Comparison of ENCODE assay signal across 27 cellular contexts in the genomic region with DNA sequence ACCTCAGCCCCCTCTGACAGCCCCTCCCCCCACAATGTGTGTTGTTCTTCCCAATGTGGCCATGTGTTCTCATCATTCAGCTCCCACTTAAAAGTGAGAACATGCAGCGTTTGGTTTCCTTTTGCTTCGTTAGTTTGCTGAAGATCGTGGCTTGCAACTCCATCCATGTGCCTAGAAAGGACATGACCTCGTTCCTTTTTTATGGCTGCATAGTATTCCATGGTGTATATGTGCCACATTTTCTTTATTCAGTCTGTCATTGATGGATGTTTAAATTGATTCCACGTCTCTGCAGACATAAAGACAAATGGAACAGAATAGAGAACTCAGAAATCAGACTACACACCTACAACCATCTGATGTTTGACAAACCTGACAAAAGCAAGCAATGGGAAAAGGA. TPM values are rescaled to one million over a fixed set of nuclear protein-coding genes. Genes with fewer than 3 reads are reported as not detected.
DNase-seq lines count a peak whose midpoint lies in the region; ATAC-seq, FAIRE-seq and TF ChIP-seq lines count a peak whose summit lies in the region.
"Had no signal": no experiment of that assay in that cellular context is flagged by ENCODE, and none has a peak within 500 bp of the region (broad histone marks: within the 10 kb centered on the region; RNA-seq: fewer than 3 reads in every experiment).

No MANE protein-coding gene starts in this region.

- FAIRE-seq in A549 (lab: Jason Lieb, UNC) (peak; percentile 70), astrocyte (lab: Jason Lieb, UNC) (peak; percentile 34), endothelial cell of umbilical vein (lab: Jason Lieb, UNC) (peak; percentile 48)
- FAIRE-seq: GM12878, GM12892, GM18507 had no signal

- H3K79me2 ChIP-seq in astrocyte (ENCODE audit: insufficient read depth, low read length) (no peaks in the 10 kb centered on the region), endothelial cell of umbilical vein (ENCODE audit: control insufficient read depth, insufficient read depth, low read length) (no peaks in the 10 kb centered on the region)

- H3K27ac Mint-ChIP-seq in astrocyte (ENCODE audit: unreplicated experiment), result no peak overlapping the region
- H3K27ac Mint-ChIP-seq in activated naive CD8-positive, alpha-beta T cell treated with anti-CD3 and anti-CD28 coated beads for 36 hours, result no peak overlapping the region
- H3K27ac Mint-ChIP-seq: CD14-positive monocyte; CD4-positive, CD25-positive, alpha-beta regulatory T cell; CD8-positive, alpha-beta memory T cell had no signal

- TF ChIP-seq EP300 in A549 (IDR thresholded peaks at IDR 0.05), result no peak

- H3K36me3 ChIP-seq in astrocyte (ENCODE audit: insufficient read depth, low read length), result no peaks in the 10 kb centered on the region
- H3K36me3 ChIP-seq in endothelial cell of umbilical vein (ENCODE audit: control insufficient read depth in 2 of 2, extremely low read depth in 1 of 2, insufficient read depth in 2 of 2, low read length in 2 of 2), result no peaks in the 10 kb centered on the region
- H3K36me3 ChIP-seq: BE2C had no signal

- no peak overlapping the region for H3K4me2 ChIP-seq in A549
- no peak overlapping the region for H3K4me2 ChIP-seq in astrocyte (ENCODE audit: low read length)
- no peak overlapping the region for H3K4me2 ChIP-seq in endothelial cell of umbilical vein (ENCODE audit: insufficient read depth, low read length)
- H3K4me2 ChIP-seq: BLaER1 had no signal

- H3K9me3 Mint-ChIP-seq in astrocyte (ENCODE audit: unreplicated experiment), result no peaks in the 10 kb centered on the region
- H3K9me3 Mint-ChIP-seq in activated naive CD8-positive, alpha-beta T cell treated with anti-CD3 and anti-CD28 coated beads for 36 hours, result no peaks in the 10 kb centered on the region

- no peak for DNase-seq in A549 (ENCODE audit: low read depth in 1 of 2, low spot score in 1 of 2)
- DNase-seq in astrocyte (ENCODE audit: low read depth), result no peak
- DNase-seq in endothelial cell of umbilical vein (ENCODE audit: low read depth, low spot score), result no peak
- DNase-seq in activated naive CD8-positive, alpha-beta T cell treated with anti-CD3 and anti-CD28 coated beads for 36 hours, result no peak
- DNase-seq: ACHN; BE2C; C1 segment of cervical spinal cord; CD4-positive, alpha-beta memory T cell; CD4-positive, CD25-positive, alpha-beta regulatory T cell; CD8-positive, alpha-beta memory T cell; COR-L47; DMS 273 treated with DMSO at 0.1 percent for 48 hours; DMS153; DMS53; DMS79; DND-41; EL; GDM1 had no signal

- H3K27me3 ChIP-seq in astrocyte (ENCODE audit: insufficient read depth, low read length), result no peaks in the 10 kb centered on the region
- H3K27me3 ChIP-seq in endothelial cell of umbilical vein (ENCODE audit: control insufficient read depth in 2 of 2, insufficient read depth in 2 of 2, low read length in 2 of 2), result no peaks in the 10 kb centered on the region
- H3K27me3 ChIP-seq: BE2C had no signal

- 86% methylated on average over 5 of the region's 5 CpGs for WGBS in A549 (ENCODE audit: missing lambda C conversion rate)

- H3K9ac ChIP-seq in astrocyte (ENCODE audit: low read length), result no peak overlapping the region
- no peak overlapping the region for H3K9ac ChIP-seq in endothelial cell of umbilical vein (replicated peaks; ENCODE audit: extremely low read depth, insufficient read depth, low read length)
- H3K9ac ChIP-seq: BLaER1 had no signal

- H3K9me3 ChIP-seq in A549 (no peaks in the 10 kb centered on the region), astrocyte (ENCODE audit: insufficient read depth, low read depth, low read length) (no peaks in the 10 kb centered on the region), endothelial cell of umbilical vein (replicated peaks; ENCODE audit: control insufficient read depth, insufficient read depth, low read length) (no peaks in the 10 kb centered on the region)
- H3K9me3 ChIP-seq: BE2C had no signal

- intact Hi-C loops in endothelial cell of umbilical vein (cut with micrococcal nuclease), result no loop called here

- no peak overlapping the region for H3K4me3 Mint-ChIP-seq in astrocyte (ENCODE audit: unreplicated experiment)
- H3K4me3 Mint-ChIP-seq in activated naive CD8-positive, alpha-beta T cell treated with anti-CD3 and anti-CD28 coated beads for 36 hours, result no peak overlapping the region
- H3K4me3 Mint-ChIP-seq: CD14-positive monocyte; CD4-positive, alpha-beta memory T cell; CD4-positive, CD25-positive, alpha-beta regulatory T cell; CD8-positive, alpha-beta memory T cell had no signal

- H2AFZ ChIP-seq in astrocyte (ENCODE audit: low read depth, low read length) (no peak overlapping the region), endothelial cell of umbilical vein (ENCODE audit: low read depth, low read length) (no peak overlapping the region)

- no peaks in the 10 kb centered on the region for H3K9me1 ChIP-seq in endothelial cell of umbilical vein (replicated peaks; ENCODE audit: control insufficient read depth, extremely low read depth, insufficient read depth, low read length)

- no peak for TF ChIP-seq CTCF in A549 (IDR thresholded peaks at IDR 0.05)
- no peak for TF ChIP-seq CTCF in astrocyte (IDR thresholded peaks at IDR 0.05; ENCODE audit: insufficient read depth, low read depth, low read length)
- TF ChIP-seq CTCF in endothelial cell of umbilical vein (IDR thresholded peaks at IDR 0.05; ENCODE audit: extremely low read depth in 1 of 2, insufficient read depth in 1 of 2, low read depth in 1 of 2, low read length in 2 of 2), result no peak

- H3K4me1 Mint-ChIP-seq in astrocyte (ENCODE audit: low read depth, unreplicated experiment), result no peaks in the 10 kb centered on the region
- no peaks in the 10 kb centered on the region for H3K4me1 Mint-ChIP-seq in activated naive CD8-positive, alpha-beta T cell treated with anti-CD3 and anti-CD28 coated beads for 36 hours
- H3K4me1 Mint-ChIP-seq: CD14-positive monocyte; CD4-positive, alpha-beta memory T cell; CD8-positive, alpha-beta memory T cell had no signal

- CTCF ChIA-PET in A549 (lab: Yijun Ruan, JAX) (no interaction called here), endothelial cell of umbilical vein (lab: Charles Lee) (no interaction called here)

- dilution Hi-C loops in endothelial cell of umbilical vein (cut with MboI; ENCODE audit: extremely low pct_ligation_motif_present, low sequenced_read_pairs), result no loop called here

- POLR2A ChIA-PET in A549 (lab: Yijun Ruan, JAX) (no interaction called here), endothelial cell of umbilical vein (lab: Charles Lee) (no interaction called here)

- ATAC-seq in A549 (no peak), HG03520 (IDR thresholded peaks at IDR 0.05; ENCODE audit: unreplicated experiment) (no peak)
- ATAC-seq: GM12878 had no signal

- H4K20me1 ChIP-seq in astrocyte (ENCODE audit: insufficient read depth, low read length) (no peaks in the 10 kb centered on the region), endothelial cell of umbilical vein (replicated peaks; ENCODE audit: control insufficient read depth, extremely low read depth, insufficient read depth, low read length) (no peaks in the 10 kb centered on the region)

- TF ChIP-seq RAD21 in A549 (conservative IDR thresholded peaks at IDR 0.05 in 1 of 2, IDR thresholded peaks at IDR 0.05 in 1 of 2), result no peak

- BruUV-seq in endothelial cell of umbilical vein (replicated peaks; lab: Mats Ljungman, UMichigan), result no TSS peak

- TF ChIP-seq POLR2A in A549 (IDR thresholded peaks at IDR 0.05; ENCODE audit: low read length) (no peak), endothelial cell of umbilical vein (IDR thresholded peaks at IDR 0.05; ENCODE audit: low read depth, low read length) (no peak)

- H3K4me1 ChIP-seq in A549 (no peaks in the 10 kb centered on the region), astrocyte (ENCODE audit: insufficient read depth, low read length) (no peaks in the 10 kb centered on the region), endothelial cell of umbilical vein (ENCODE audit: control insufficient read depth, extremely low read depth, insufficient read depth, low read length) (no peaks in the 10 kb centered on the region)
- H3K4me1 ChIP-seq: BE2C, BLaER1 had no signal

- no peaks in the 10 kb centered on the region for H3K27me3 Mint-ChIP-seq in astrocyte (ENCODE audit: low read depth, unreplicated experiment)
- H3K27me3 Mint-ChIP-seq in activated naive CD8-positive, alpha-beta T cell treated with anti-CD3 and anti-CD28 coated beads for 36 hours, result no peaks in the 10 kb centered on the region
- H3K27me3 Mint-ChIP-seq: CD4-positive, alpha-beta memory T cell; CD4-positive, CD25-positive, alpha-beta regulatory T cell; CD8-positive, alpha-beta memory T cell had no signal

- no peak overlapping the region for H3K27ac ChIP-seq in A549
- no peak overlapping the region for H3K27ac ChIP-seq in astrocyte (ENCODE audit: low read depth, low read length)
- H3K27ac ChIP-seq in endothelial cell of umbilical vein (ENCODE audit: insufficient read depth, low read depth, low read length), result no peak overlapping the region
- H3K27ac ChIP-seq: 22Rv1, BLaER1 had no signal

- no peaks in the 10 kb centered on the region for H3K36me3 Mint-ChIP-seq in astrocyte (ENCODE audit: low read depth, unreplicated experiment)
- H3K36me3 Mint-ChIP-seq in activated naive CD8-positive, alpha-beta T cell treated with anti-CD3 and anti-CD28 coated beads for 36 hours, result peaks cover 28% of the 10 kb centered on the region

- no peak overlapping the region for H3K4me3 ChIP-seq in A549
- no peak overlapping the region for H3K4me3 ChIP-seq in astrocyte (ENCODE audit: insufficient read depth, low read depth, low read length)
- H3K4me3 ChIP-seq in endothelial cell of umbilical vein (replicated peaks in 1 of 3; ENCODE audit: insufficient read depth in 1 of 3, low read depth in 1 of 3, low read length in 3 of 3), result no peak overlapping the region
- H3K4me3 ChIP-seq: BLaER1, GM12878 had no signal

TF ChIP-seq in endothelial cell of umbilical vein, 7 proteins besides CTCF, POLR2A, EP300 and RAD21 (continues in another document):
- no peak for TF ChIP-seq GATA2 (IDR thresholded peaks at IDR 0.05; ENCODE audit: insufficient read depth, insufficient read length, low read depth, low read length)

RNA-seq across cellular contexts. Expression of a gene that starts 46.0 kb away (rescaled TPM):
- polyA plus RNA-seq in A549 (2011; rRNA removed), result 0.63 and 1.00 TPM in 2 replicates
- 1.0 and 1.1 TPM in 2 replicates for polyA plus RNA-seq in A549 (2012; cell fraction: cytosol; rRNA removed)
- 1.0 and 1.7 TPM in 2 replicates for polyA plus RNA-seq in A549 (2012; cell fraction: nucleus; rRNA removed)
- 0.21 to 0.46 TPM (median 0.40 TPM) in 3 replicates for polyA plus RNA-seq in A549 (2017; fragmentation: RNase III; extraction: RNeasy Plus Mini Kit Qiagen cat#74134 plus additional on column Dnase treatment)
- 0.19 and 0.21 TPM in 2 replicates for polyA minus RNA-seq in A549 (2011; rRNA and poly(A)+ RNA removed)
- not detected in 2 replicates for total RNA-seq in astrocyte
- total RNA-seq in endothelial cell of umbilical vein, result not detected in 2 replicates
- not detected in 2 replicates for polyA plus RNA-seq in endothelial cell of umbilical vein
- not detected in 2 replicates for polyA plus RNA-seq in endothelial cell of umbilical vein (2011; cell fraction: cytosol; rRNA removed)
- not detected in 2 replicates for polyA plus RNA-seq in endothelial cell of umbilical vein (2011; cell fraction: nucleus; rRNA removed)
- polyA plus RNA-seq in endothelial cell of umbilical vein (2012), result not detected in 2 replicates
- not detected in 2 replicates for polyA minus RNA-seq in endothelial cell of umbilical vein
- not detected for polyA minus RNA-seq in endothelial cell of umbilical vein (2011; cell fraction: cytosol; rRNA and poly(A)+ RNA removed)
- not detected in 2 replicates for polyA minus RNA-seq in endothelial cell of umbilical vein (2011; cell fraction: nucleus; rRNA and poly(A)+ RNA removed)
- total RNA-seq in activated naive CD8-positive, alpha-beta T cell treated with anti-CD3 and anti-CD28 coated beads for 36 hours, result not detected
- total RNA-seq: CD4-positive, alpha-beta memory T cell; CD4-positive, CD25-positive, alpha-beta regulatory T cell; CD8-positive, alpha-beta memory T cell; Daoy; GM12878 had no signal
- polyA plus RNA-seq: AG04450; CD14-positive monocyte; CD4-positive, alpha-beta memory T cell; CD4-positive, CD25-positive, alpha-beta regulatory T cell; CD8-positive, alpha-beta memory T cell had no signal
